ENCODE assay signal across 8 cellular contexts in genomic region chr21:33542640-33543504, GRCh38. TPM values are rescaled to one million over a fixed set of nuclear protein-coding genes. Genes with fewer than 3 reads are reported as not detected.
DNase-seq lines count a peak whose midpoint lies in the region; ATAC-seq and TF ChIP-seq lines count a peak whose summit lies in the region.

TSS of gene SON (plus strand) at chr21:33543038. CDS start at chr21:33543093, 55 bp downstream.

- peaks cover 88% of the 10 kb centered on the region for H3K79me2 ChIP-seq in KMS-11 (ENCODE audit: insufficient read depth, low read depth)

- H3K9me3 ChIP-seq in Peyer's patch (no peaks in the 10 kb centered on the region), esophagus (ENCODE audit: control insufficient read depth in 2 of 2, insufficient read depth in 1 of 2, low read depth in 1 of 2, low read length in 1 of 2) (no peaks in the 10 kb centered on the region), mucosa of stomach (ENCODE audit: control insufficient read depth, low read length) (no peaks in the 10 kb centered on the region)

- peaks cover 46% of the 10 kb centered on the region for H3K4me1 ChIP-seq in KMS-11 (ENCODE audit: low read depth, poor library complexity, severe bottlenecking)
- peaks cover 0 to 32% (median 9%) of the 10 kb centered on the region in 4 donors for H3K4me1 ChIP-seq in Peyer's patch
- no peaks in the 10 kb centered on the region for H3K4me1 ChIP-seq in esophagus (ENCODE audit: control insufficient read depth in 2 of 2, insufficient read depth in 2 of 2, low read length in 1 of 2)
- peaks cover 21% of the 10 kb centered on the region for H3K4me1 ChIP-seq in mucosa of stomach (ENCODE audit: control insufficient read depth, insufficient read depth, low read length)

- H3K27ac ChIP-seq in KMS-11 = peak within 1 kb of the TSS; percentile 100
- H3K27ac ChIP-seq in Peyer's patch = peak within 1 kb of the TSS; percentile 87 to 100 (median 98)
- peak within 1 kb of the TSS; percentile 100 for H3K27ac ChIP-seq in esophagus (ENCODE audit: low read depth in 2 of 2, low read length in 1 of 2)

- peak; percentile 92 for DNase-seq in DMS53 treated with DMSO at 0.1 percent for 48 hours (lab: John Stamatoyannopoulos, UW; ENCODE audit: unreplicated experiment)
- peak; percentile 98 to 99 (median 98) for DNase-seq in Peyer's patch
- DNase-seq in activated T-cell treated with anti-CD3 and anti-CD28 coated beads, Interleukin-2, amount 50 U/mL, for 48 hours = peak; percentile 97
- DNase-seq in stimulated activated CD8-positive, alpha-beta memory T cell treated with anti-CD3 and anti-CD28 coated beads, Interleukin-7, amount 100 ng/mL, for 1 hour (ENCODE audit: low read depth in 2 of 2) = peak; percentile 92 to 93

- no peak for TF ChIP-seq CTCF in KMS-11 (conservative IDR thresholded peaks at IDR 0.05; ENCODE audit: low read depth, low read length)
- no peak for TF ChIP-seq CTCF in Peyer's patch (IDR thresholded peaks at IDR 0.05)

- H3K9ac ChIP-seq in KMS-11 = peak within 1 kb of the TSS; percentile 99
- H3K9ac ChIP-seq in mucosa of stomach (ENCODE audit: low read length) = peak within 1 kb of the TSS; percentile 100

- H3K4me3 ChIP-seq in KMS-11 (IDR thresholded peaks at IDR 0.05; ENCODE audit: insufficient read depth, low read depth, low read length) (no peak within 1 kb of the TSS), Peyer's patch (peak within 1 kb of the TSS; percentile 71 to 85 (median 78)), esophagus (ENCODE audit: low read depth in 1 of 2, low read length in 2 of 2) (peak within 1 kb of the TSS; percentile 74 to 93), mucosa of stomach (ENCODE audit: low read length) (peak within 1 kb of the TSS; percentile 94)

- H4K20me1 ChIP-seq in KMS-11 (ENCODE audit: insufficient read depth) = peaks cover 32% of the 10 kb centered on the region

- ATAC-seq in GM21737 (IDR thresholded peaks at IDR 0.05; ENCODE audit: unreplicated experiment) = peak; percentile 86

- peak within 1 kb of the TSS; percentile 62 for H2AFZ ChIP-seq in KMS-11 (ENCODE audit: low read depth)

- H3K4me2 ChIP-seq in KMS-11 = peak within 1 kb of the TSS; percentile 94

- H3K27me3 ChIP-seq in KMS-11 (ENCODE audit: insufficient read depth, low read depth) (no peaks in the 10 kb centered on the region), Peyer's patch (no peaks in the 10 kb centered on the region), esophagus (ENCODE audit: control insufficient read depth in 1 of 2, insufficient read depth in 2 of 2, low read length in 2 of 2) (no peaks in the 10 kb centered on the region), mucosa of stomach (ENCODE audit: control insufficient read depth, insufficient read depth, low read length) (no peaks in the 10 kb centered on the region)

- WGBS in esophagus, 2 donors = 0 to 1% methylated on average over 56 of the region's 57 CpGs

- peak; percentile 93 to 97 for TF ChIP-seq POLR2A in Peyer's patch (IDR thresholded peaks at IDR 0.05)

- H3K36me3 ChIP-seq in KMS-11 (ENCODE audit: insufficient read depth) = peaks cover 22% of the 10 kb centered on the region; the same call in 1 of the 2 replicates
- peaks cover 0 to 28% (median 0%) of the 10 kb centered on the region in 3 donors for H3K36me3 ChIP-seq in Peyer's patch
- H3K36me3 ChIP-seq in esophagus (ENCODE audit: control insufficient read depth in 2 of 2, insufficient read depth in 2 of 2, low read length in 1 of 2) = no peaks in the 10 kb centered on the region
- H3K36me3 ChIP-seq in mucosa of stomach (ENCODE audit: control insufficient read depth, insufficient read depth, low read length) = no peaks in the 10 kb centered on the region

RNA-seq across cellular contexts. Expression of gene SON, which starts in this region (rescaled TPM):
- 1,000 to 10,000 TPM in 1 of 4 donors, 100 to 1,000 TPM in 3; 285 to 1,432 (median 485) TPM for total RNA-seq in Peyer's patch
- 10 to 100 TPM; 71.5 to 92.1 TPM for polyA plus RNA-seq in esophagus
